ENCODE assay signal across 7 cellular contexts in the genomic region with DNA sequence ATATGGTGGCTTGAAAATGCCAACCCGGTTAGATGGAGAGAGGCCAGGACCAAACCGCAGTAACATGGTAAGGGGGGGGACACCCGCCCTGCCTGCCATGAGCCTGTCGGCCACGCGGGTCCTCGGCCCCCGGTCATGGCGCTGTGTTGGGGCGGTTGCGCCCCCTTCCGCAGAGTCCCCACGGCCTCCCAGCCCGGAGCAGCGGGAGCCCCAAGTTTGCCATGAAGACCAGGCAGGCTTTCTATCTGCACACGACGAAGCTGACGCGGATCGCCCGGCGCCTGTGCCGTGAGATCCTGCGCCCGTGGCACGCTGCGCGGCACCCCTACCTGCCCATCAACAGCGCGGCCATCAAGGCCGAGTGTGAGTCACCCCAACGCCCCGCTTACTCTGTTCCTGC. TPM values are rescaled to one million over a fixed set of nuclear protein-coding genes. Genes with fewer than 3 reads are reported as not detected.
"Had no signal": no experiment of that assay in that cellular context is flagged by ENCODE, and none has a peak within 500 bp of the region (broad histone marks: within the 10 kb centered on the region; RNA-seq: fewer than 3 reads in every experiment).

No MANE protein-coding gene starts in this region.

- ATAC-seq: HepG2 had no signal

- H3K4me1 ChIP-seq: HAP-1 had no signal

- H3K9ac ChIP-seq: GM23248 had no signal

- H3K9me3 ChIP-seq: HAP-1 had no signal

- DNase-seq: GM23248, GOT3, H7 had no signal

- H3K27ac ChIP-seq: GM23248, HL-60 had no signal

- H2AFZ ChIP-seq: GM23248 had no signal

- H3K4me3 ChIP-seq: GM23248, HAP-1 had no signal

- FAIRE-seq: HepG2 had no signal

RNA-seq across cellular contexts. Expression of a gene that starts 22.2 kb away (rescaled TPM):
- total RNA-seq: H4 had no signal
